Comparison of ENCODE assay signal across 35 cellular contexts in genomic region chrX:4485917-4486316, GRCh38.
"Had no signal": no experiment of that assay in that cellular context is flagged by ENCODE, and none has a peak within 500 bp of the region (broad histone marks: within the 10 kb centered on the region; RNA-seq: fewer than 3 reads in every experiment).

No MANE protein-coding gene starts in this region.

- H3K9me3 ChIP-seq: ascending aorta, gastrocnemius medialis, heart left ventricle had no signal

- H3K4me1 ChIP-seq: ascending aorta, breast epithelium, esophagus muscularis mucosa, foreskin keratinocyte, gastrocnemius medialis, heart left ventricle had no signal

- H3K27me3 ChIP-seq: ascending aorta, breast epithelium, cardiac muscle cell, esophagus muscularis mucosa, foreskin keratinocyte, gastrocnemius medialis, heart left ventricle had no signal

- H3K9me3 Mint-ChIP-seq: activated CD4-positive, alpha-beta T cell treated with anti-CD3 and anti-CD28 coated beads, Interleukin-2, amount 10 ng/mL, durations not matched to agents 24 days and 14 days; activated naive CD8-positive, alpha-beta T cell treated with anti-CD3 and anti-CD28 coated beads, Interleukin-2, amount 10 ng/mL, durations not matched to agents 7 days and 5 days had no signal

- H3K36me3 ChIP-seq: ascending aorta, breast epithelium, cardiac muscle cell, esophagus muscularis mucosa, gastrocnemius medialis, heart left ventricle, WERI-Rb-1 had no signal

- H3K4me3 ChIP-seq: ascending aorta, breast epithelium, cardiac muscle cell, coronary artery, esophagus muscularis mucosa, gastrocnemius medialis, heart left ventricle had no signal

- H3K4me3 Mint-ChIP-seq: activated CD4-positive, alpha-beta memory T cell treated with anti-CD3 and anti-CD28 coated beads, Interleukin-2, amount 10 ng/mL, durations not matched to agents 7 days and 5 days; activated CD4-positive, alpha-beta T cell treated with anti-CD3 and anti-CD28 coated beads for 36 hours; activated CD4-positive, alpha-beta T cell treated with anti-CD3 and anti-CD28 coated beads, Interleukin-2, amount 10 ng/mL, durations not matched to agents 24 days and 14 days; activated naive CD4-positive, alpha-beta T cell treated with anti-CD3 and anti-CD28 coated beads, Interleukin-2, amount 10 ng/mL, durations not matched to agents 7 days and 5 days; activated naive CD8-positive, alpha-beta T cell treated with anti-CD3 and anti-CD28 coated beads, Interleukin-2, amount 10 ng/mL, durations not matched to agents 7 days and 5 days; activated T-cell treated with anti-CD3 and anti-CD28 coated beads, Interleukin-2, amount 50 U/mL, for 24 hours; activated T-cell treated with anti-CD3 and anti-CD28 coated beads, Interleukin-2, amount 50 U/mL, for 72 hours; dendritic cell treated with granulocyte-macrophage colony-stimulating factor and Interleukin-4, amounts not matched to agents 40 ng/mL and 50 ng/mL, for 4 days; T-helper 17 cell; T-helper 2 cell treated with Interferon-gamma antibody and Interleukin-4, amounts not matched to agents 5 μg/mL and 100 μg/mL, for 36 hours had no signal

- ATAC-seq: activated CD4-positive, alpha-beta T cell treated with anti-CD3 and anti-CD28 coated beads for 36 hours; activated naive CD4-positive, alpha-beta T cell treated with anti-CD3 and anti-CD28 coated beads, Interleukin-2, amount 50 U/mL, for 72 hours; activated T-cell treated with anti-CD3 and anti-CD28 coated beads, Interleukin-2, amount 50 U/mL, for 72 hours; foreskin keratinocyte; gastrocnemius medialis; heart left ventricle; T-helper 17 cell had no signal

- H3K36me3 Mint-ChIP-seq: activated naive CD4-positive, alpha-beta T cell treated with anti-CD3 and anti-CD28 coated beads, Interleukin-2, amount 10 ng/mL, durations not matched to agents 7 days and 5 days; activated naive CD4-positive, alpha-beta T cell treated with anti-CD3 and anti-CD28 coated beads, Interleukin-2, amount 50 U/mL, for 72 hours; activated naive CD8-positive, alpha-beta T cell treated with anti-CD3 and anti-CD28 coated beads, Interleukin-2, amount 10 ng/mL, durations not matched to agents 7 days and 5 days; brain had no signal

- DNase-seq: activated CD4-positive, alpha-beta memory T cell treated with anti-CD3 and anti-CD28 coated beads, Interleukin-2, amount 10 ng/mL, durations not matched to agents 7 days and 5 days; activated CD4-positive, alpha-beta T cell treated with anti-CD3 and anti-CD28 coated beads for 36 hours; activated CD4-positive, alpha-beta T cell treated with anti-CD3 and anti-CD28 coated beads, Interleukin-2, amount 10 ng/mL, durations not matched to agents 24 days and 14 days; activated CD4-positive, CD25-positive, alpha-beta regulatory T cell; activated CD4-positive, CD25-positive, alpha-beta regulatory T cell treated with anti-CD3 and anti-CD28 coated beads, Interleukin-2, amount 50 U/mL, for 72 hours; activated CD8-positive, alpha-beta memory T cell treated with anti-CD3 and anti-CD28 coated beads, Interleukin-2, amount 50 U/mL, for 48 hours; activated gamma-delta T cell; activated naive CD4-positive, alpha-beta T cell; activated naive CD4-positive, alpha-beta T cell treated with anti-CD3 and anti-CD28 coated beads, Interleukin-2, amount 10 ng/mL, durations not matched to agents 7 days and 5 days; activated naive CD8-positive, alpha-beta T cell treated with anti-CD3 and anti-CD28 coated beads, Interleukin-2, amount 10 ng/mL, durations not matched to agents 7 days and 5 days; activated T-cell treated with anti-CD3 and anti-CD28 coated beads for 4 hours; activated T-cell treated with anti-CD3 and anti-CD28 coated beads, Interleukin-2, amount 50 U/mL, for 24 hours; activated T-cell treated with anti-CD3 and anti-CD28 coated beads, Interleukin-2, amount 50 U/mL, for 72 hours; central memory CD4-positive, alpha-beta T cell; cerebellar nuclear complex; dorsolateral prefrontal cortex; effector memory CD4-positive, alpha-beta T cell; erythroblast; foreskin keratinocyte; gastrocnemius medialis; glutamatergic neuron; heart left ventricle; T-helper 1 cell; T-helper 17 cell; T1000; WERI-Rb-1 had no signal

- H3K27ac ChIP-seq: ascending aorta, breast epithelium, cardiac muscle cell, coronary artery, dorsolateral prefrontal cortex, esophagus muscularis mucosa, foreskin keratinocyte, gastrocnemius medialis, heart left ventricle, WERI-Rb-1 had no signal

- H3K27me3 Mint-ChIP-seq: activated CD4-positive, alpha-beta memory T cell treated with anti-CD3 and anti-CD28 coated beads, Interleukin-2, amount 10 ng/mL, durations not matched to agents 7 days and 5 days; activated CD4-positive, alpha-beta T cell treated with anti-CD3 and anti-CD28 coated beads for 36 hours; activated CD4-positive, alpha-beta T cell treated with anti-CD3 and anti-CD28 coated beads, Interleukin-2, amount 10 ng/mL, durations not matched to agents 24 days and 14 days; activated naive CD4-positive, alpha-beta T cell treated with anti-CD3 and anti-CD28 coated beads, Interleukin-2, amount 10 ng/mL, durations not matched to agents 7 days and 5 days; activated naive CD8-positive, alpha-beta T cell treated with anti-CD3 and anti-CD28 coated beads, Interleukin-2, amount 10 ng/mL, durations not matched to agents 7 days and 5 days; activated T-cell treated with anti-CD3 and anti-CD28 coated beads, Interleukin-2, amount 50 U/mL, for 24 hours; dendritic cell treated with granulocyte-macrophage colony-stimulating factor and Interleukin-4, amounts not matched to agents 40 ng/mL and 50 ng/mL, for 4 days; T-helper 17 cell had no signal

- H3K4me1 Mint-ChIP-seq: activated CD4-positive, alpha-beta memory T cell treated with anti-CD3 and anti-CD28 coated beads, Interleukin-2, amount 10 ng/mL, durations not matched to agents 7 days and 5 days; activated CD4-positive, alpha-beta T cell treated with anti-CD3 and anti-CD28 coated beads for 36 hours; activated CD4-positive, alpha-beta T cell treated with anti-CD3 and anti-CD28 coated beads, Interleukin-2, amount 10 ng/mL, durations not matched to agents 24 days and 14 days; activated naive CD4-positive, alpha-beta T cell treated with anti-CD3 and anti-CD28 coated beads, Interleukin-2, amount 10 ng/mL, durations not matched to agents 7 days and 5 days; activated naive CD8-positive, alpha-beta T cell treated with anti-CD3 and anti-CD28 coated beads, Interleukin-2, amount 10 ng/mL, durations not matched to agents 7 days and 5 days; T-helper 17 cell had no signal

- H3K27ac Mint-ChIP-seq: activated CD4-positive, alpha-beta memory T cell treated with anti-CD3 and anti-CD28 coated beads, Interleukin-2, amount 10 ng/mL, durations not matched to agents 7 days and 5 days; activated CD4-positive, alpha-beta T cell treated with anti-CD3 and anti-CD28 coated beads for 36 hours; activated CD4-positive, alpha-beta T cell treated with anti-CD3 and anti-CD28 coated beads, Interleukin-2, amount 10 ng/mL, durations not matched to agents 24 days and 14 days; activated naive CD4-positive, alpha-beta T cell treated with anti-CD3 and anti-CD28 coated beads, Interleukin-2, amount 10 ng/mL, durations not matched to agents 7 days and 5 days; activated naive CD4-positive, alpha-beta T cell treated with anti-CD3 and anti-CD28 coated beads, Interleukin-2, amount 50 U/mL, for 72 hours; activated naive CD8-positive, alpha-beta T cell treated with anti-CD3 and anti-CD28 coated beads, Interleukin-2, amount 10 ng/mL, durations not matched to agents 7 days and 5 days; activated T-cell treated with anti-CD3 and anti-CD28 coated beads, Interleukin-2, amount 50 U/mL, for 24 hours; activated T-cell treated with anti-CD3 and anti-CD28 coated beads, Interleukin-2, amount 50 U/mL, for 72 hours; dendritic cell treated with granulocyte-macrophage colony-stimulating factor and Interleukin-4, amounts not matched to agents 40 ng/mL and 50 ng/mL, for 4 days; T-helper 17 cell; T-helper 2 cell treated with Interferon-gamma antibody and Interleukin-4, amounts not matched to agents 5 μg/mL and 100 μg/mL, for 36 hours had no signal
